In the genomic region with DNA sequence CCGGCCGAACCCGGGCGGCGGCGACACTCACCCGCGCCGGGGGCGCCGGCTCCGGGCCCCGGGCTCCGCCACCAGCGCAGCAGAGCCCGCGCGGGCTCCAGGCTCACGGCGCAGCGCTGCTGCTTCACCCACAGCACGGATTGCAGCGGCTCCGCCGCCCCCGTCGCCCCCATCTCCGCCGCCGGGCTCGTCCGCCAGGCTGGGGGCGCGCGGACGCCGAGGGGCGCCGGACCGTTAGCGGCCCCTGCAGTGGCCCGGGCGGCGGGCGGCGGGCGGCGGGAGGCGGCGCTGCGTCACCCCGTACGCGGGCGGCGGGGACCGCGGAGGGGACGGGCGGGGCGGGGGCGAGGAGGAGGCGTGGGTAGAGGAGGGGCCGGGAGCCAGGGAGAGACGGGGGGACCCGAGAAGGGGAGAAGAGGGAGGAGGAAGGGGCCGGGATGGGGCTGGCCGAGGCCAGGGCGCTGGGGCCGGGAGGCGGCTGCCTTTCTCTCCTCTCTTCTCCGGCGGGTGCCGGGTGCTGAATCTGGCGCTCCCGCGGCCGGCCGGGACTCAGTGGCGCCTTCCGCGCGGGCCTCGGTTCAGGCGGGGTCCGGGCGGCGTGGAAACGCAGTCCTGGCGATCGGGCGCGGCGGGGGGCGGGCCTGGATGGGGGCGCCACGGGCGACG, we compare ENCODE assay signal across 8 cellular contexts. TPM values are rescaled to one million over a fixed set of nuclear protein-coding genes. Genes with fewer than 3 reads are reported as not detected.
DNase-seq lines count a peak whose midpoint lies in the region; ATAC-seq, FAIRE-seq and TF ChIP-seq lines count a peak whose summit lies in the region.

CERK (minus strand) TSS at position 277 of the 666 bp plus-strand sequence; CDS start at position 173, 104 bp downstream.

- H3K4me1 ChIP-seq in thoracic aorta (ENCODE audit: control insufficient read depth in 1 of 2, low read depth in 2 of 2), result peaks cover 36 to 53% of the 10 kb centered on the region in 2 donors

- ATAC-seq in HG03045 (IDR thresholded peaks at IDR 0.05; ENCODE audit: unreplicated experiment) (peak; percentile 41), thoracic aorta (ENCODE audit: insufficient number of reproducible peaks, low FRiP score, low read depth) (peak; percentile 48), HG03159 (IDR thresholded peaks at IDR 0.05; ENCODE audit: unreplicated experiment) (no peak)
- ATAC-seq in naive thymus-derived CD8-positive, alpha-beta T cell, result peak; percentile 45 to 65

- DNase-seq in GM12892 (ENCODE audit: insufficient read length) (peak; percentile 77), RPMI8226 (peak; percentile 88), fibroblast of the aortic adventitia (ENCODE audit: low read depth) (peak; percentile 63), thoracic aorta (ENCODE audit: low spot score) (no peak)
- peak; percentile 89 for DNase-seq in activated effector memory CD4-positive, alpha-beta T cell treated with anti-CD3 and anti-CD28 coated beads, Interleukin-2, amount 50 U/mL, for 16 hours
- DNase-seq in naive thymus-derived CD8-positive, alpha-beta T cell, result peak; percentile 39 to 80 (median 58)

- no peak for TF ChIP-seq CTCF in fibroblast of the aortic adventitia (IDR thresholded peaks at IDR 0.05; ENCODE audit: insufficient read depth, low read length)
- TF ChIP-seq CTCF in thoracic aorta (IDR thresholded peaks at IDR 0.05), result no peak

- H3K9me3 ChIP-seq in thoracic aorta, result no peaks in the 10 kb centered on the region

- H3K36me3 Mint-ChIP-seq in naive thymus-derived CD8-positive, alpha-beta T cell, result peaks cover 0 to 2% (median 0%) of the 10 kb centered on the region in 3 donors

- H3K27ac ChIP-seq in thoracic aorta, result peak within 1 kb of the TSS; percentile 77 to 90

- POLR2A ChIA-PET in naive thymus-derived CD8-positive, alpha-beta T cell (lab: Charles Lee), result interaction anchor here (0.7 to 7.3 kb wide), 9 partner anchors 11 to 685 kb away, joined by 3 to 134 read pairs (median 4); partner anchors contain the start of gene TBC1D22A

- no peaks in the 10 kb centered on the region for H3K27me3 ChIP-seq in thoracic aorta (replicated peaks; ENCODE audit: insufficient read depth)

- H3K9me3 Mint-ChIP-seq in naive thymus-derived CD8-positive, alpha-beta T cell, result no peaks in the 10 kb centered on the region

- no peaks in the 10 kb centered on the region for H3K27me3 Mint-ChIP-seq in naive thymus-derived CD8-positive, alpha-beta T cell

- peak within 1 kb of the TSS; percentile 91 to 100 (median 100) for H3K4me3 Mint-ChIP-seq in naive thymus-derived CD8-positive, alpha-beta T cell

- no peak; the same call in 1 of the 2 replicates for TF ChIP-seq POLR2A in GM12892 (IDR thresholded peaks at IDR 0.05; ENCODE audit: low read depth, low read length)

- FAIRE-seq in GM12892 (lab: Jason Lieb, UNC), result peak; percentile 14

- H3K4me3 ChIP-seq in fibroblast of the aortic adventitia (ENCODE audit: low read depth, low read length) (peak within 1 kb of the TSS; percentile 77), thoracic aorta (peak within 1 kb of the TSS; percentile 86)

- H3K36me3 ChIP-seq in thoracic aorta, result no peaks in the 10 kb centered on the region

- peak within 1 kb of the TSS; percentile 95 to 100 (median 99) for H3K27ac Mint-ChIP-seq in naive thymus-derived CD8-positive, alpha-beta T cell

- H3K4me1 Mint-ChIP-seq in naive thymus-derived CD8-positive, alpha-beta T cell, result peaks cover 25 to 48% (median 48%) of the 10 kb centered on the region in 4 donors

RNA-seq across cellular contexts. Expression of gene CERK, which starts in this region (rescaled TPM):
- polyA plus RNA-seq in GM12892 (2012; ENCODE audit: missing spikeins), result 17.3 TPM
- total RNA-seq in fibroblast of the aortic adventitia (ENCODE audit: low replicate concordance) (14.1 and 39.4 TPM in 2 replicates), thoracic aorta (10 to 100 TPM; 65.5 to 72.8 TPM)
- 100 to 1,000 TPM; 175 to 185 TPM for total RNA-seq in naive thymus-derived CD8-positive, alpha-beta T cell
- polyA plus RNA-seq in naive thymus-derived CD8-positive, alpha-beta T cell, result 10 to 100 TPM; 39.4 to 61.2 (median 41.6) TPM
